ENCODE assay signal across 25 cellular contexts in the genomic region with DNA sequence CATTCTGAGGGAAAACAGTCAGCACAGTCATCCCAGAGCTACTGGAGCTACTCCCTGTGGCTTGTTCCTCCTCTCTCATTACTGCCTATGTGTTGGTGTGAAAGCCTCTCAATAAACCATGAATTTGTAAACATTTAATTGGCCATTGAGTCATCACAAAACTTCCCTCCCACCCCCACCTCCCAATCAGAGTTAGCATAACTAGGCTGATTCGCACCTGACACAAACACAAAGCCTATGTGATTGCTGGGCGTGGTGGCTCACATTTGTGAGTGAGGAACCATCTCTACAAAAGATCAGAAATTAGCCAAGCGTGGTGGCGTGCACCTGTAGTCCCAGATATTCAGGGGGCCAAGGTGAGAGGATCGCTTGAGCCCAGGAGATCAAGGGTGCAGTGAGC. TPM values are rescaled to one million over a fixed set of nuclear protein-coding genes. Genes with fewer than 3 reads are reported as not detected.
DNase-seq lines count a peak whose midpoint lies in the region; ATAC-seq, FAIRE-seq and TF ChIP-seq lines count a peak whose summit lies in the region.
"Had no signal": no experiment of that assay in that cellular context is flagged by ENCODE, and none has a peak within 500 bp of the region (broad histone marks: within the 10 kb centered on the region; RNA-seq: fewer than 3 reads in every experiment).

No MANE protein-coding gene starts in this region.

- no peak for TF ChIP-seq RAD21 in HepG2 (CRISPR knock-in tag; IDR thresholded peaks at IDR 0.05)

- H3K36me3 ChIP-seq in HepG2 (replicated peaks in 1 of 2; ENCODE audit: control insufficient read depth in 1 of 2, insufficient read depth in 2 of 2, low read length in 2 of 2) (no peaks in the 10 kb centered on the region), right lobe of liver (no peaks in the 10 kb centered on the region)
- H3K36me3 ChIP-seq: spleen had no signal

- TF ChIP-seq EP300 in HepG2 (IDR thresholded peaks at IDR 0.05; ENCODE audit: low read depth in 2 of 2, low read length in 2 of 2) (no peak), HepG2 (CRISPR knock-in tag; IDR thresholded peaks at IDR 0.05; ENCODE audit: borderline replicate concordance) (no peak)

- H3K27ac ChIP-seq in HepG2 (ENCODE audit: extremely low read length, insufficient read depth, low read length), result no peak overlapping the region
- H3K27ac ChIP-seq in right lobe of liver, result no peak overlapping the region
- H3K27ac ChIP-seq: epithelial cell of prostate, RWPE1, spleen had no signal

- intact Hi-C loops in HepG2 (cut with micrococcal nuclease; ENCODE audit: unreplicated experiment), result no loop called here
- intact Hi-C loops in right lobe of liver (cut with DNase I), result loop anchor here (5.0 to 10.0 kb wide), 2 partner anchors 194 to 197 kb away; no protein-coding TSS in a partner anchor

- CTCF ChIA-PET in HepG2 (lab: Yijun Ruan, JAX; ENCODE audit: low intra/inter-chr PET ratio, low total read pairs), result no interaction called here

- POLR2A ChIA-PET in HepG2 (lab: Yijun Ruan, JAX), result interaction anchor here (0.6 to 1.1 kb wide), 2 partner anchors 12 to 29 kb away, joined by 3 to 4 read pairs; partner anchors contain the start of gene CBFA2T2

- H3K4me3 ChIP-seq in HepG2 (replicated peaks in 1 of 3; ENCODE audit: insufficient read depth in 1 of 3, low read depth in 2 of 3, low read length in 3 of 3) (0 out of 6 replicates have a peak overlapping the region, but pooled peaks of 1 of the 3 experiments have one; percentile 39), right lobe of liver (no peak overlapping the region)
- H3K4me3 ChIP-seq: spleen had no signal

- DNase-seq in HepG2 (ENCODE audit: low spot score), result no peak
- DNase-seq in right lobe of liver, result no peak
- DNase-seq in NCI-H345 treated with DMSO at 0.1 percent for 48 hours (lab: John Stamatoyannopoulos, UW; ENCODE audit: unreplicated experiment), result peak; percentile 45
- no peak for DNase-seq in T-helper 1 cell
- no peak for DNase-seq in COLO829 (ENCODE audit: low spot score)
- DNase-seq: activated CD4-positive, CD25-positive, alpha-beta regulatory T cell; activated T-cell treated with anti-CD3 and anti-CD28 coated beads, Interleukin-2, amount 50 U/mL, for 48 hours; anterior cingulate cortex; DMS79; immature natural killer cell; IMR-90; NCI-H1417 treated with DMSO at 0.1 percent for 48 hours; NCI-H446 treated with DMSO at 0.1 percent for 48 hours; NK-92 treated with Interleukin-12 subunit alpha and Interleukin-12 subunit beta, amount 100 ng/mL, for 24 hours; SK-N-SH; spleen; stimulated activated CD4-positive, alpha-beta T cell treated with anti-CD3 and anti-CD28 coated beads, Interleukin-4, amount 100 ng/mL, for 1 hour; stimulated activated naive CD8-positive, alpha-beta T cell treated with anti-CD3 and anti-CD28 coated beads, Interleukin-15, Interleukin-2, amounts not matched to agents 100 U/mL and 50 U/mL, for 24 hours; T1000 had no signal

- H3K79me2 ChIP-seq in HepG2 (ENCODE audit: insufficient read depth, low read length), result no peaks in the 10 kb centered on the region

- H3K9me3 ChIP-seq in HepG2 (ENCODE audit: low read length) (no peaks in the 10 kb centered on the region), right lobe of liver (no peaks in the 10 kb centered on the region)
- H3K9me3 ChIP-seq: SK-N-SH, spleen had no signal

- H3K27me3 ChIP-seq in HepG2 (ENCODE audit: control insufficient read depth in 1 of 2, insufficient read depth in 2 of 2, low read length in 2 of 2) (peaks cover 0 to 4% of the 10 kb centered on the region in 2 experiments; a peak in 1 of 5 replicates), right lobe of liver (no peaks in the 10 kb centered on the region)
- H3K27me3 ChIP-seq: spleen had no signal

- WGBS in HepG2 (ENCODE audit: low lambda C conversion rate), result 61% methylated on average over 5 of the region's 5 CpGs
- 97% methylated on average over 5 of the region's 5 CpGs for WGBS in right lobe of liver (ENCODE audit: insufficient coverage, low coverage, low lambda C conversion rate, missing lambda C conversion rate)

- H3K4me1 ChIP-seq in HepG2 (ENCODE audit: insufficient read depth, low read length), result peaks cover 37% of the 10 kb centered on the region
- H3K4me1 ChIP-seq in right lobe of liver, result no peaks in the 10 kb centered on the region

- no peak overlapping the region for H3K9ac ChIP-seq in HepG2 (ENCODE audit: insufficient read depth, low read depth, low read length)
- H3K9ac ChIP-seq: SK-N-SH had no signal

- peak overlapping the region; percentile 48; the same call in 1 of the 2 replicates for H3K4me2 ChIP-seq in HepG2 (ENCODE audit: low read depth, low read length)
- H3K4me2 ChIP-seq: SK-N-SH had no signal

- FAIRE-seq in HepG2 (lab: Jason Lieb, UNC), result no peak
- FAIRE-seq: GM12892 had no signal

- BruUV-seq in HepG2 (replicated peaks; lab: Mats Ljungman, UMichigan), result no TSS peak

- H4K20me1 ChIP-seq in HepG2 (ENCODE audit: insufficient read depth, low read length), result no peaks in the 10 kb centered on the region

- TF ChIP-seq CTCF in HepG2 (CRISPR knock-in tag; IDR thresholded peaks at IDR 0.05) (no peak), right lobe of liver (IDR thresholded peaks at IDR 0.05) (no peak)

- no peak overlapping the region for H2AFZ ChIP-seq in HepG2 (ENCODE audit: low read length)

- ATAC-seq in HepG2 (no peak), right lobe of liver (no peak), esophagus mucosa (peak; percentile 20), GM21381 (IDR thresholded peaks at IDR 0.05; ENCODE audit: unreplicated experiment) (no peak), GM19452 (IDR thresholded peaks at IDR 0.05; ENCODE audit: unreplicated experiment) (no peak)
- ATAC-seq: stimulated activated naive CD8-positive, alpha-beta T cell treated with anti-CD3 and anti-CD28 coated beads, Interleukin-15, Interleukin-2, amounts not matched to agents 100 U/mL and 50 U/mL, for 24 hours had no signal

- in situ Hi-C loops in HepG2 (cut with HindIII; ENCODE audit: extremely low pct_ligation_motif_present, low pct_unique_long_range_greater_than_20kb), result loop anchor here (5.0 kb wide), 1 partner anchor 192 kb away; no protein-coding TSS in a partner anchor

- no peak for TF ChIP-seq POLR2A in HepG2 (IDR thresholded peaks at IDR 0.05; ENCODE audit: insufficient read depth in 1 of 2, low read depth in 2 of 2, low read length in 2 of 2)
- no peak for TF ChIP-seq POLR2A in right lobe of liver (IDR thresholded peaks at IDR 0.05)

RNA-seq across cellular contexts. Expression of gene SNTA1, which starts 17.1 kb away (rescaled TPM):
- 14.8 and 16.4 TPM in 2 replicates for total RNA-seq in HepG2 (2016; rRNA removed; fragmentation: Illumina TruSeq; extraction: Trizol)
- 21.1 and 21.6 TPM in 2 replicates for total RNA-seq in HepG2 (2016; cell fraction: cytosol; rRNA removed; fragmentation: Illumina TruSeq; extraction: Trizol; ENCODE audit: low read depth)
- 13.2 and 16.1 TPM in 2 replicates for total RNA-seq in HepG2 (2016; cell fraction: insoluble cytoplasmic fraction; rRNA removed; fragmentation: Illumina TruSeq; extraction: Trizol)
- 33.7 and 34.5 TPM in 2 replicates for total RNA-seq in HepG2 (2016; cell fraction: membrane; rRNA removed; fragmentation: Illumina TruSeq; extraction: Trizol)
- 7.4 and 8.0 TPM in 2 replicates for total RNA-seq in HepG2 (2016; cell fraction: nucleus; rRNA removed; fragmentation: Illumina TruSeq; extraction: Trizol)
- polyA plus RNA-seq in HepG2 (2011; rRNA removed), result 18.3 and 21.2 TPM in 2 replicates
- 18.9 and 24.9 TPM in 2 replicates for polyA plus RNA-seq in HepG2 (2011; cell fraction: cytosol; rRNA removed)
- polyA plus RNA-seq in HepG2 (2011; cell fraction: nucleus; rRNA removed), result 15.4 and 17.2 TPM in 2 replicates
- polyA plus RNA-seq in HepG2 (2012), result 9.0 and 11.0 TPM in 2 replicates
- 26.2 and 27.1 TPM in 2 replicates for polyA plus RNA-seq in HepG2 (2016; cell fraction: cytosol; fragmentation: Illumina TruSeq; extraction: Trizol; ENCODE audit: low read depth)
- polyA plus RNA-seq in HepG2 (2016; cell fraction: insoluble cytoplasmic fraction; fragmentation: Illumina TruSeq; extraction: Trizol; ENCODE audit: low read depth), result 14.6 and 16.1 TPM in 2 replicates
- polyA plus RNA-seq in HepG2 (2016; cell fraction: membrane; fragmentation: Illumina TruSeq; extraction: Trizol; ENCODE audit: low read depth), result 32.9 and 35.0 TPM in 2 replicates
- polyA plus RNA-seq in HepG2 (2016; cell fraction: nucleus; fragmentation: Illumina TruSeq; extraction: Trizol; ENCODE audit: insufficient read depth, low read depth), result 13.5 and 15.1 TPM in 2 replicates
- polyA minus RNA-seq in HepG2 (2011; rRNA and poly(A)+ RNA removed; ENCODE audit: low replicate concordance), result 11.3 and 23.6 TPM in 2 replicates
- polyA minus RNA-seq in HepG2 (2011; cell fraction: cytosol; rRNA and poly(A)+ RNA removed), result 10.6 and 10.7 TPM in 2 replicates
- polyA minus RNA-seq in HepG2 (2011; cell fraction: nucleus; rRNA and poly(A)+ RNA removed), result 3.6 and 4.5 TPM in 2 replicates
- 10 to 100 TPM in 2 of 6 experiments, 1 to 10 TPM in 4; 6.5 to 13.3 (median 8.1) TPM for total RNA-seq in right lobe of liver
- 4.7 TPM for total RNA-seq in esophagus mucosa

RNA-seq across cellular contexts. Expression of gene CBFA2T2, which starts 29.2 kb away (rescaled TPM):
- total RNA-seq in HepG2 (2016; rRNA removed; fragmentation: Illumina TruSeq; extraction: Trizol), result 6.3 and 7.3 TPM in 2 replicates
- total RNA-seq in HepG2 (2016; cell fraction: cytosol; rRNA removed; fragmentation: Illumina TruSeq; extraction: Trizol; ENCODE audit: low read depth), result 25.1 and 25.7 TPM in 2 replicates
- 6.0 and 6.8 TPM in 2 replicates for total RNA-seq in HepG2 (2016; cell fraction: insoluble cytoplasmic fraction; rRNA removed; fragmentation: Illumina TruSeq; extraction: Trizol)
- total RNA-seq in HepG2 (2016; cell fraction: membrane; rRNA removed; fragmentation: Illumina TruSeq; extraction: Trizol), result 9.8 and 12.2 TPM in 2 replicates
- 7.8 and 8.4 TPM in 2 replicates for total RNA-seq in HepG2 (2016; cell fraction: nucleus; rRNA removed; fragmentation: Illumina TruSeq; extraction: Trizol)
- polyA plus RNA-seq in HepG2 (2011; rRNA removed), result 20.8 and 21.2 TPM in 2 replicates
- polyA plus RNA-seq in HepG2 (2011; cell fraction: cytosol; rRNA removed), result 13.2 and 14.1 TPM in 2 replicates
- 31.7 and 33.2 TPM in 2 replicates for polyA plus RNA-seq in HepG2 (2011; cell fraction: nucleus; rRNA removed)
- 10.5 and 11.1 TPM in 2 replicates for polyA plus RNA-seq in HepG2 (2012)
- polyA plus RNA-seq in HepG2 (2016; cell fraction: cytosol; fragmentation: Illumina TruSeq; extraction: Trizol; ENCODE audit: low read depth), result 1.3 and 2.1 TPM in 2 replicates
- 8.7 and 11.6 TPM in 2 replicates for polyA plus RNA-seq in HepG2 (2016; cell fraction: insoluble cytoplasmic fraction; fragmentation: Illumina TruSeq; extraction: Trizol; ENCODE audit: low read depth)
- polyA plus RNA-seq in HepG2 (2016; cell fraction: membrane; fragmentation: Illumina TruSeq; extraction: Trizol; ENCODE audit: low read depth), result 4.1 and 4.7 TPM in 2 replicates
- polyA plus RNA-seq in HepG2 (2016; cell fraction: nucleus; fragmentation: Illumina TruSeq; extraction: Trizol; ENCODE audit: insufficient read depth, low read depth), result 20.8 and 24.2 TPM in 2 replicates
- polyA minus RNA-seq in HepG2 (2011; rRNA and poly(A)+ RNA removed; ENCODE audit: low replicate concordance), result 20.8 and 48.6 TPM in 2 replicates
- 24.4 TPM in 2 replicates for polyA minus RNA-seq in HepG2 (2011; cell fraction: cytosol; rRNA and poly(A)+ RNA removed)
- polyA minus RNA-seq in HepG2 (2011; cell fraction: nucleus; rRNA and poly(A)+ RNA removed), result 17.0 and 21.1 TPM in 2 replicates
- 1 to 10 TPM; 4.5 to 7.3 (median 5.6) TPM for total RNA-seq in right lobe of liver
- total RNA-seq in esophagus mucosa, result 9.0 TPM

RNA-seq across cellular contexts. Expression of gene CDK5RAP1, which starts 59.4 kb away (rescaled TPM):
- total RNA-seq in HepG2 (2016; rRNA removed; fragmentation: Illumina TruSeq; extraction: Trizol) (98.2 and 104 TPM in 2 replicates), right lobe of liver (10 to 100 TPM; 10.9 to 21.6 (median 14.0) TPM), esophagus mucosa (14.7 TPM)
- 18.5 and 25.5 TPM in 2 replicates for total RNA-seq in HepG2 (2016; cell fraction: cytosol; rRNA removed; fragmentation: Illumina TruSeq; extraction: Trizol; ENCODE audit: low read depth)
- 93.5 and 105 TPM in 2 replicates for total RNA-seq in HepG2 (2016; cell fraction: insoluble cytoplasmic fraction; rRNA removed; fragmentation: Illumina TruSeq; extraction: Trizol)
- total RNA-seq in HepG2 (2016; cell fraction: membrane; rRNA removed; fragmentation: Illumina TruSeq; extraction: Trizol), result 26.4 and 27.7 TPM in 2 replicates
- 58.6 and 74.7 TPM in 2 replicates for total RNA-seq in HepG2 (2016; cell fraction: nucleus; rRNA removed; fragmentation: Illumina TruSeq; extraction: Trizol)
- polyA plus RNA-seq in HepG2 (2011; rRNA removed), result 52.9 and 53.6 TPM in 2 replicates
- 47.3 and 49.4 TPM in 2 replicates for polyA plus RNA-seq in HepG2 (2011; cell fraction: cytosol; rRNA removed)
- polyA plus RNA-seq in HepG2 (2011; cell fraction: nucleus; rRNA removed), result 76.2 and 82.6 TPM in 2 replicates
- polyA plus RNA-seq in HepG2 (2012), result 44.4 and 51.1 TPM in 2 replicates
- polyA plus RNA-seq in HepG2 (2016; cell fraction: cytosol; fragmentation: Illumina TruSeq; extraction: Trizol; ENCODE audit: low read depth), result 10.1 and 10.8 TPM in 2 replicates
- polyA plus RNA-seq in HepG2 (2016; cell fraction: insoluble cytoplasmic fraction; fragmentation: Illumina TruSeq; extraction: Trizol; ENCODE audit: low read depth), result 79.4 and 80.6 TPM in 2 replicates
- 13.2 and 15.4 TPM in 2 replicates for polyA plus RNA-seq in HepG2 (2016; cell fraction: membrane; fragmentation: Illumina TruSeq; extraction: Trizol; ENCODE audit: low read depth)
- polyA plus RNA-seq in HepG2 (2016; cell fraction: nucleus; fragmentation: Illumina TruSeq; extraction: Trizol; ENCODE audit: insufficient read depth, low read depth), result 158 TPM in 2 replicates
- polyA minus RNA-seq in HepG2 (2011; rRNA and poly(A)+ RNA removed; ENCODE audit: low replicate concordance), result 54.6 and 84.0 TPM in 2 replicates
- 22.6 and 31.7 TPM in 2 replicates for polyA minus RNA-seq in HepG2 (2011; cell fraction: cytosol; rRNA and poly(A)+ RNA removed)
- polyA minus RNA-seq in HepG2 (2011; cell fraction: nucleus; rRNA and poly(A)+ RNA removed), result 50.5 and 51.2 TPM in 2 replicates
